Comparison of ENCODE assay signal across 8 cellular contexts in the genomic region with DNA sequence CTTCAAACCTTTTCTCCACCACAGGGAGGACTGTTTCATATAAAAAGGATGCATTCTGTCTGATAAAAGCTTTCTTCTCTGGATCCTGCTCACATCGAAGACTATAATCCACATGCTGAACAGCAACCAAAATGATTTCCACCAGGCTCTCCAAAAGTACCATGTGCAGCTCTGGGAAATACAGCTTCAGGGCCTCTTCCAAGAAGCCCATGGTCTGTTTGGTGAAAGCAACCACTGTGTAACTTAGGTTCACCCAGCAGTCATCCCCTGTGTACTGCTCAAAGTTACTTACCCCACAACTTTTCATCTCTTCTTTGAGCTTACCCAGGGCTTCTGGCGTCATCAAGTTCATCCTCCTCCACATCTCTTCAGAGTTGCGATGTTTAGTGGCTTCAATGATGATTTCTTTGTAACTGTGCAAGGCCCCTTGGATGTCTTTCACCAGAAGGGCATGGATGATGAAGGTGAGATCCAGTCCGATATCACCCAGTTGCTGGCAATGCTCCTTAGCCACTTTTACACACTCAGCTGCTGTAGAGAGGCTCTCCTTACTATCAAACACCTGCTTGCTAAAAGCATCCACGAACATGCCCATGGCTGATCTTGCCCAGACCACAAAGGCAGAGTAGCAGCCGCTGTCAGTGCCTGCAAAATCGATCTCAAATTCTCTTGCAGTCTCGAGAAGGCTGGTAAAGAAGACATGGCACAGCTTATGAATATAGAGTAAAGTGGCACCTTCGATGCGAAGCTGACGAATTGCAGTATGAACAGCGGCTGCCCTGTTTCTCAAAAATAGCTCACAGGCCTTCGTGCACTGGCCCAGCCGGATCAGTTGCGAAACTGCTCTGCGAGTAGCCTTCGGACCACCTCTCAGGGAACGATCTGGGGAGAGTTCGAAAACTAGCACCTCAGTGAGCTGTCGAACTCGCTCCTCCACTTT. TPM values are rescaled to one million over a fixed set of nuclear protein-coding genes. Genes with fewer than 3 reads are reported as not detected.
DNase-seq lines count a peak whose midpoint lies in the region; ATAC-seq, FAIRE-seq and TF ChIP-seq lines count a peak whose summit lies in the region.

No MANE protein-coding gene starts in this region.

- H3K18ac ChIP-seq in mesendoderm (ENCODE audit: low read length) = no peak overlapping the region

- H3K9me3 ChIP-seq in heart right ventricle (no peaks in the 10 kb centered on the region), aorta (ENCODE audit: control insufficient read depth, low read length) (no peaks in the 10 kb centered on the region)

- H3K4me1 ChIP-seq in heart right ventricle (peaks cover 18 to 69% (median 60%) of the 10 kb centered on the region in 9 donors), mesendoderm (ENCODE audit: control insufficient read depth, low read depth, low read length) (peaks cover 13% of the 10 kb centered on the region), aorta (ENCODE audit: control insufficient read depth in 1 of 2, insufficient read depth in 2 of 2, low read length in 2 of 2) (peaks cover 8 to 13% of the 10 kb centered on the region in 2 donors)

- H2BK15ac ChIP-seq in mesendoderm (replicated peaks; ENCODE audit: low read depth) = no peak overlapping the region

- H3K79me2 ChIP-seq in mesendoderm (ENCODE audit: control insufficient read depth, insufficient read depth, low read length) = peaks cover 43% of the 10 kb centered on the region

- H3K4me3 ChIP-seq in heart right ventricle (peak overlapping the region; percentile 74 to 95 (median 82)), astrocyte of the cerebellum (ENCODE audit: low read depth, low read length) (peak overlapping the region; percentile 78), mesendoderm (ENCODE audit: low read length) (no peak overlapping the region), aorta (ENCODE audit: low read length in 2 of 2) (peak overlapping the region; percentile 35 to 93)

- H3K27ac ChIP-seq in heart right ventricle (peak overlapping the region in 4 of 10 donors; percentile 90 to 98 (median 94)), mesendoderm (ENCODE audit: low read depth, low read length) (no peak overlapping the region), aorta (ENCODE audit: low read depth in 1 of 2, low read length in 2 of 2) (no peak overlapping the region)

- no peak overlapping the region for H2BK120ac ChIP-seq in mesendoderm (ENCODE audit: low read depth, low read length)

- peaks cover 18% of the 10 kb centered on the region for H3K79me1 ChIP-seq in mesendoderm (ENCODE audit: low read length)

- no peak overlapping the region for H4K5ac ChIP-seq in mesendoderm (ENCODE audit: low read length)

- no peak overlapping the region for H2AK5ac ChIP-seq in mesendoderm (ENCODE audit: low read length)

- H3K23ac ChIP-seq in mesendoderm (ENCODE audit: low read length) = no peak overlapping the region

- no peak overlapping the region for H4K8ac ChIP-seq in mesendoderm (ENCODE audit: low read depth, low read length)

- in situ Hi-C loops in astrocyte of the cerebellum (cut with HindIII; ENCODE audit: low sequenced_read_pairs) = no loop called here

- no peak overlapping the region for H2BK5ac ChIP-seq in mesendoderm (ENCODE audit: low read length)

- no peak for TF ChIP-seq POLR2A in H54 (IDR thresholded peaks at IDR 0.05; ENCODE audit: low read depth, low read length)

- peak overlapping the region; percentile 18 for H3K56ac ChIP-seq in mesendoderm (ENCODE audit: low read length)

- ATAC-seq in heart right ventricle (no peak), aorta (ENCODE audit: low FRiP score) (no peak)

- peaks cover 0 to 55% (median 0%) of the 10 kb centered on the region in 9 donors for H3K36me3 ChIP-seq in heart right ventricle
- no peaks in the 10 kb centered on the region for H3K36me3 ChIP-seq in mesendoderm (ENCODE audit: control insufficient read depth, insufficient read depth, low read length)
- no peaks in the 10 kb centered on the region for H3K36me3 ChIP-seq in aorta (ENCODE audit: control insufficient read depth in 1 of 2, insufficient read depth in 2 of 2, low read length in 1 of 2)

- 45 to 50% methylated on average over 21 of the region's 21 CpGs for WGBS in heart right ventricle, 2 donors
- WGBS in mesendoderm (ENCODE audit: extremely low coverage, insufficient coverage, low lambda C conversion rate) = no CpG with 5 or more reads among the region's 21 CpGs
- WGBS in aorta, 2 donors = 66 to 73% methylated on average over 21 of the region's 21 CpGs

- H3K4ac ChIP-seq in mesendoderm (ENCODE audit: low read depth, low read length) = no peak overlapping the region

- intact Hi-C loops in heart right ventricle (cut with DNase I) = loop anchor here in 5 of 10 donors (5.0 to 10.0 kb wide), 3 partner anchors 59 to 94 kb away; partner anchors contain the start of gene GNPAT (in 5 of the 5)
- intact Hi-C loops in cardiac septum (cut with DNase I) = loop anchor here (5.0 kb wide), 1 partner anchor 94 kb away; the partner anchor contains the start of gene GNPAT
- intact Hi-C loops in aorta (cut with DNase I) = loop anchor here in 1 of 2 donors (5.0 kb wide), 1 partner anchor 86 kb away; the partner anchor contains the start of gene EGLN1

- TF ChIP-seq CTCF in heart right ventricle (IDR thresholded peaks at IDR 0.05) = no peak
- TF ChIP-seq CTCF in astrocyte of the cerebellum (IDR thresholded peaks at IDR 0.05; ENCODE audit: low read depth, low read length, missing control alignments) = no peak

- DNase-seq in heart right ventricle (no peak), cardiac septum (ENCODE audit: low spot score) (no peak), astrocyte of the cerebellum (ENCODE audit: low read depth) (no peak), mesendoderm (no peak), aorta (no peak), kidney glomerular epithelial cell (lab: John Stamatoyannopoulos, UW) (no peak), dedifferentiated amniotic fluid mesenchymal stem cell (ENCODE audit: extremely low spot score) (no peak), H54 (ENCODE audit: insufficient read length, low spot score) (no peak)

- FAIRE-seq in H54 (lab: Jason Lieb, UNC) = no peak

- H3K4me2 ChIP-seq in mesendoderm (ENCODE audit: low read length) = peak overlapping the region; percentile 94

- H3K27me3 ChIP-seq in heart right ventricle (no peaks in the 10 kb centered on the region), mesendoderm (ENCODE audit: insufficient read depth, low read length, poor library complexity) (no peaks in the 10 kb centered on the region), aorta (ENCODE audit: control insufficient read depth in 1 of 2, insufficient read depth in 2 of 2, low read length in 1 of 2) (no peaks in the 10 kb centered on the region)

- H3K9ac ChIP-seq in mesendoderm (ENCODE audit: low read length) = peak overlapping the region; percentile 84

RNA-seq across cellular contexts. Expression of gene EXOC8, which starts 1.7 kb away (rescaled TPM):
- total RNA-seq in heart right ventricle = 10 to 100 TPM; 10.3 to 16.7 (median 12.8) TPM
- 1 to 10 TPM; 3.5 to 4.3 TPM for polyA plus RNA-seq in heart right ventricle
- total RNA-seq in cardiac septum = 11.5 TPM
- polyA plus RNA-seq in mesendoderm (2013, experiment 1 of 2) = 3.2 TPM
- 3.2 TPM for polyA plus RNA-seq in mesendoderm (2013, experiment 2 of 2)
- total RNA-seq in aorta = 10 to 100 TPM; 15.7 to 17.2 TPM
- 1 to 10 TPM; 3.4 to 5.6 TPM for polyA plus RNA-seq in aorta

RNA-seq across cellular contexts. Expression of gene SPRTN, which starts 2.2 kb away (rescaled TPM):
- 10 to 100 TPM in 1 of 10 donors, 1 to 10 TPM in 9; 6.4 to 11.0 (median 7.6) TPM for total RNA-seq in heart right ventricle
- 1 to 10 TPM; 4.1 to 4.2 TPM for polyA plus RNA-seq in heart right ventricle
- 6.8 TPM for total RNA-seq in cardiac septum
- 12.6 TPM for polyA plus RNA-seq in mesendoderm (2013, experiment 1 of 2)
- polyA plus RNA-seq in mesendoderm (2013, experiment 2 of 2) = 11.9 TPM
- 10 to 100 TPM in 1 of 2 donors, 1 to 10 TPM in 1; 9.3 to 12.1 TPM for total RNA-seq in aorta
- 1 to 10 TPM; 3.5 to 4.0 TPM for polyA plus RNA-seq in aorta
